Comparison of ENCODE assay signal across 8 cellular contexts in genomic region chr2:148876589-148877402, GRCh38. TPM values are rescaled to one million over a fixed set of nuclear protein-coding genes. Genes with fewer than 3 reads are reported as not detected.
DNase-seq lines count a peak whose midpoint lies in the region; ATAC-seq lines count a peak whose summit lies in the region.

No MANE protein-coding gene starts in this region.

- H3K4me2 ChIP-seq in skeletal muscle satellite cell (ENCODE audit: low read length): peak overlapping the region; percentile 5

- H3K36me3 ChIP-seq in skeletal muscle satellite cell (ENCODE audit: insufficient read depth, low read length): no peaks in the 10 kb centered on the region

- DNase-seq in NCI-H187 (lab: John Stamatoyannopoulos, UW): peak; percentile 28 to 37
- DNase-seq in NCI-H187 treated with DMSO at 0.1 percent for 48 hours (lab: John Stamatoyannopoulos, UW): no peak
- DNase-seq in NCI-H510A (lab: John Stamatoyannopoulos, UW): peak; percentile 48
- peak; percentile 43 for DNase-seq in activated T-helper 9 cell treated with anti-CD3 and anti-CD28 coated beads, Interleukin-2, amount 50 U/mL, for 16 hours (ENCODE audit: low read depth)
- peak; percentile 68 for DNase-seq in iPS DF 4.7 (ENCODE audit: extremely low read depth, low spot score)
- DNase-seq in KG1 (lab: John Stamatoyannopoulos, UW): no peak

- ATAC-seq in GM19324 (IDR thresholded peaks at IDR 0.05; ENCODE audit: low FRiP score, unreplicated experiment): no peak

- H3K9ac ChIP-seq in skeletal muscle satellite cell (ENCODE audit: low read depth, low read length): no peak overlapping the region

- no peaks in the 10 kb centered on the region for H3K9me3 ChIP-seq in skeletal muscle satellite cell (replicated peaks; ENCODE audit: low read length)

- H3K4me1 ChIP-seq in skeletal muscle satellite cell (ENCODE audit: control insufficient read depth, insufficient read depth, low read length): peaks cover 4% of the 10 kb centered on the region

- peaks cover 36% of the 10 kb centered on the region for H3K27me3 ChIP-seq in skeletal muscle satellite cell (ENCODE audit: control insufficient read depth, insufficient read depth, low read length)

- no peak overlapping the region for H3K4me3 ChIP-seq in skeletal muscle satellite cell (ENCODE audit: low read length)

RNA-seq across cellular contexts. Expression of gene KIF5C, which starts 1.8 kb away (rescaled TPM):
- total RNA-seq in skeletal muscle satellite cell (2012; rRNA removed): under 0.01 and 0.51 TPM in 2 replicates

Comparison
In these comparisons a context has a peak if more than half of its experiments do, and no peak if none do; other contexts are left out.
1. DNase-seq: peak in NCI-H187 (2 of 2), NCI-H510A (single experiment), activated T-helper 9 cell treated with anti-CD3 and anti-CD28 coated beads, Interleukin-2, amount 50 U/mL, for 16 hours (single experiment) and iPS DF 4.7 (single experiment); none in NCI-H187 treated with DMSO at 0.1 percent for 48 hours (single experiment) and KG1 (single experiment).